ENCODE assay signal across 8 cellular contexts in the genomic region with DNA sequence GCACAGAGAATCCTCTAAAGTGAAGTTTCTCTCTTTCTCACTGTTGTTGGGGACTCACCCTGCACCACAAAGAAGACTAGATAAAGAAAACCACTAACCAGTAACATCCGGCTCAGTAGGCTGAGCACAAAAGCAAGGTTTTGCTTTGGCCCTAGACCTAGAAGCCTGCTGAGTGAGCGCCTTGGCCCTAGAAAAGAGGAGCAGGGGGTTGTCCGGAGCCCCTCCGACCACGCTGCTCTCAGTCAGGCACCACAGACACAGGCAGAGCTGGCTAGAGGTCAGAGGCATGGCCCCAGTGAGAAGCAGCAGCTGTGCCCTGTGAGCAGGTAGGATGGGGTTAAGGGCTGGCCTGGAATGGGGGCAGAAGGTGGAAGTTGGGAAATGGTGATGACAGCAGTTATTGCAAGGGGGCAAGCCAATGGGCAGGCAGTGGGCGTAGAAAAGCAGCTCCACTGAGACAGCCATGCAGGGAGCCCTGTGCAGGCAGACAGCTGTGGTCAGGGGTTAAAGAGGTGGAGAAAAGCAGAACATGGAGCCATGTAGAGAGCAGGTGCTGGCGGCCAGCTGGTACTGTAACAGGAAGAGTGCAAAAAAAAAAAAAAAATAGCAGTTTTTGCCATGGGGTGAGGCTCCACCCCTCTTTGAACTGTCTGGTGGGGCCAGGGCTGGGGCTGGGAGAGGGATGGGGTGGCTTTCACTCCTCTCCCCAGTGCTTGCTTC. TPM values are rescaled to one million over a fixed set of nuclear protein-coding genes. Genes with fewer than 3 reads are reported as not detected.
A peak's percentile ranks its signal among the peaks of the same experiment; 100 is the strongest.
DNase-seq lines count a peak whose midpoint lies in the region; ATAC-seq and TF ChIP-seq lines count a peak whose summit lies in the region.

No MANE protein-coding gene starts in this region.

- H3K9me3 ChIP-seq in IMR-90 (ENCODE audit: control insufficient read depth, insufficient read depth, low read length), result no peaks in the 10 kb centered on the region

- H3K27me3 ChIP-seq in IMR-90 (ENCODE audit: control insufficient read depth, insufficient read depth, low read length), result no peaks in the 10 kb centered on the region

- DNase-seq in GM12864 (ENCODE audit: low read depth) (peak; percentile 58), IMR-90 (no peak), left ventricle myocardium superior (peak; percentile 35), NCI-H345 treated with DMSO at 0.1 percent for 48 hours (lab: John Stamatoyannopoulos, UW; ENCODE audit: unreplicated experiment) (no peak), cerebellar nuclear complex (lab: John Stamatoyannopoulos, UW) (no peak)
- DNase-seq in activated CD4-positive, alpha-beta T cell treated with anti-CD3 and anti-CD28 coated beads for 48 hours, result peak; percentile 61

- no peak overlapping the region; the same call in 1 of the 2 replicates for H4K5ac ChIP-seq in IMR-90 (ENCODE audit: low read depth, low read length)

- no peak overlapping the region for H3K4ac ChIP-seq in IMR-90 (ENCODE audit: low read depth, low read length)

- H4K8ac ChIP-seq in IMR-90 (ENCODE audit: low read depth in 2 of 2, low read length in 2 of 2), result no peak overlapping the region; a peak in 1 of 4 replicates

- peaks cover 3% of the 10 kb centered on the region; the same call in 1 of the 2 replicates for H3K9me1 ChIP-seq in IMR-90 (ENCODE audit: insufficient read depth, low read length)

- TF ChIP-seq RAD21 in IMR-90 (IDR thresholded peaks at IDR 0.05; ENCODE audit: low read length), result no peak

- no peak overlapping the region for H2BK20ac ChIP-seq in IMR-90 (ENCODE audit: low read depth, low read length)

- intact Hi-C loops in IMR-90 (cut with micrococcal nuclease), result no loop called here
- intact Hi-C loops in left ventricle myocardium superior (cut with micrococcal nuclease), result no loop called here

- no peak overlapping the region for H2BK5ac ChIP-seq in IMR-90 (ENCODE audit: low read depth, low read length, poor library complexity, severe bottlenecking)

- no peak overlapping the region for H3K56ac ChIP-seq in IMR-90 (ENCODE audit: extremely low read depth, insufficient read depth, low read length)

- H4K91ac ChIP-seq in IMR-90 (ENCODE audit: insufficient read depth, low read depth, low read length), result no peak overlapping the region; the same call in 1 of the 2 replicates

- in situ Hi-C loops in IMR-90 (cut with MboI; ENCODE audit: low sequenced_read_pairs), result no loop called here

- WGBS in IMR-90 (ENCODE audit: extremely low coverage in 2 of 2, insufficient read length in 1 of 2), 2 experiments, result 92% methylated on average over 4 of the region's 7 CpGs; no CpG with 5 or more reads in 1 of the 2 experiments

- H3K4me3 ChIP-seq in GM12864 (ENCODE audit: low read depth, low read length) (peak overlapping the region; percentile 37), IMR-90 (ENCODE audit: insufficient read depth, low read depth, low read length) (no peak overlapping the region)

- no peaks in the 10 kb centered on the region for H4K20me1 ChIP-seq in IMR-90 (ENCODE audit: insufficient read depth, low read length)

- H3K4me2 ChIP-seq in IMR-90 (ENCODE audit: low read depth, low read length), result no peak overlapping the region

- POLR2A ChIA-PET in IMR-90 (lab: Charles Lee; ENCODE audit: unreplicated experiment), result no interaction called here

- H3K4me1 ChIP-seq in IMR-90 (ENCODE audit: control insufficient read depth, insufficient read depth, low read length), result peaks cover 27% of the 10 kb centered on the region

- no peak overlapping the region for H2BK120ac ChIP-seq in IMR-90 (ENCODE audit: low read depth, low read length)

- H3K79me1 ChIP-seq in IMR-90 (ENCODE audit: low read depth in 1 of 2, low read length in 2 of 2), result no peaks in the 10 kb centered on the region

- ATAC-seq in GM21447 (IDR thresholded peaks at IDR 0.05; ENCODE audit: unreplicated experiment), result peak; percentile 82
- ATAC-seq in IMR-90 (ENCODE audit: low read depth), result no peak
- peak; percentile 41 for ATAC-seq in left ventricle myocardium superior
- ATAC-seq in SK-N-SH treated with all-trans-retinoic acid at 6 μM for 48 hours, result no peak

- H3K23ac ChIP-seq in IMR-90 (ENCODE audit: low read depth, low read length), result no peak overlapping the region

- 0 out of 2 replicates have a peak overlapping the region, but pooled peaks have one; percentile 7 for H3K14ac ChIP-seq in IMR-90 (replicated peaks; ENCODE audit: low read depth, low read length)

- no peak for TF ChIP-seq POLR2A in IMR-90 (IDR thresholded peaks at IDR 0.05; ENCODE audit: low read depth, low read length)

- H3K36me3 ChIP-seq in IMR-90 (ENCODE audit: control insufficient read depth, insufficient read depth, low read length), result no peaks in the 10 kb centered on the region

- dilution Hi-C loops in IMR-90 (cut with HindIII; ENCODE audit: low sequenced_read_pairs, unreplicated experiment), result no loop called here

- BruUV-seq in IMR-90 (replicated peaks; lab: Mats Ljungman, UMichigan), result no TSS peak

- no peak overlapping the region for H2AK5ac ChIP-seq in IMR-90 (ENCODE audit: low read depth, low read length)

- no peak overlapping the region for H2AFZ ChIP-seq in IMR-90 (replicated peaks; ENCODE audit: low read length, poor library complexity)

- H3K27ac ChIP-seq in IMR-90 (ENCODE audit: insufficient read depth, low read length), result no peak overlapping the region

- H2BK15ac ChIP-seq in IMR-90 (ENCODE audit: low read depth, low read length), result no peak overlapping the region

- CTCF ChIA-PET in IMR-90 (lab: Yijun Ruan, JAX), result interaction anchor here (0.9 to 3.2 kb wide), 2 partner anchors 193 to 223 kb away, joined by 3 to 15 read pairs; no protein-coding TSS in a partner anchor

- no peak overlapping the region for H2AK9ac ChIP-seq in IMR-90 (replicated peaks; ENCODE audit: low read depth, low read length, poor library complexity)

- no peak overlapping the region for H3K9ac ChIP-seq in IMR-90 (ENCODE audit: low read depth, low read length)

- H3K18ac ChIP-seq in IMR-90 (ENCODE audit: low read depth, low read length), result no peak overlapping the region

- no peak for TF ChIP-seq CTCF in GM12864 (IDR thresholded peaks at IDR 0.05; ENCODE audit: low read depth, low read length, missing control alignments)
- TF ChIP-seq CTCF in IMR-90 (conservative IDR thresholded peaks at IDR 0.05; ENCODE audit: low read depth, low read length), result no peak

TF ChIP-seq in IMR-90, 13 proteins besides CTCF, POLR2A, EP300 and RAD21 (continues in another document):
- TF ChIP-seq RCOR1 (IDR thresholded peaks at IDR 0.05; ENCODE audit: insufficient replicate concordance, low read length) (no peak), CEBPB (IDR thresholded peaks at IDR 0.05; ENCODE audit: low read depth, low read length) (no peak), CHD1 (IDR thresholded peaks at IDR 0.05; ENCODE audit: low read depth, low read length) (no peak), MAFK (IDR thresholded peaks at IDR 0.05; ENCODE audit: low read depth, low read length) (no peak), NFE2L2 (IDR thresholded peaks at IDR 0.05; ENCODE audit: low read depth, low read length) (no peak), MXI1 (IDR thresholded peaks at IDR 0.05; ENCODE audit: borderline replicate concordance, low read depth, low read length) (no peak)
- TF ChIP-seq, protein P1, sequence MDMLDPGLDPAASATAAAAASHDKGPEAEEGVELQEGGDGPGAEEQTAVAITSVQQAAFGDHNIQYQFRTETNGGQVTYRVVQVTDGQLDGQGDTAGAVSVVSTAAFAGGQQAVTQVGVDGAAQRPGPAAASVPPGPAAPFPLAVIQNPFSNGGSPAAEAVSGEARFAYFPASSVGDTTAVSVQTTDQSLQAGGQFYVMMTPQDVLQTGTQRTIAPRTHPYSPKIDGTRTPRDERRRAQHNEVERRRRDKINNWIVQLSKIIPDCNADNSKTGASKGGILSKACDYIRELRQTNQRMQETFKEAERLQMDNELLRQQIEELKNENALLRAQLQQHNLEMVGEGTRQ (IDR thresholded peaks at IDR 0.05; ENCODE audit: low read depth, low read length), result no peak

TF ChIP-seq in SK-N-SH treated with all-trans-retinoic acid at 6 μM for 48 hours, 23 proteins besides CTCF, POLR2A, EP300 and RAD21 (continues in another document):
- TF ChIP-seq ZC3H10 (CRISPR knock-in tag; IDR thresholded peaks at IDR 0.05) (no peak), ZFP3 (CRISPR knock-in tag; IDR thresholded peaks at IDR 0.05) (no peak), ARNTL (CRISPR knock-in tag; IDR thresholded peaks at IDR 0.05; ENCODE audit: borderline replicate concordance, low read depth) (no peak), ZNF8 (CRISPR knock-in tag; IDR thresholded peaks at IDR 0.05) (no peak), CSDC2 (CRISPR knock-in tag; IDR thresholded peaks at IDR 0.05) (no peak), ZNF70 (CRISPR knock-in tag; IDR thresholded peaks at IDR 0.05) (no peak), BACH2 (CRISPR knock-in tag; IDR thresholded peaks at IDR 0.05; ENCODE audit: borderline replicate concordance) (no peak), RARB (CRISPR knock-in tag; IDR thresholded peaks at IDR 0.05) (no peak), ZNF565 (CRISPR knock-in tag; conservative IDR thresholded peaks at IDR 0.05; ENCODE audit: low read depth) (no peak), PATZ1 (CRISPR knock-in tag; IDR thresholded peaks at IDR 0.05; ENCODE audit: borderline replicate concordance) (no peak), OSR1 (CRISPR knock-in tag; IDR thresholded peaks at IDR 0.05) (no peak), TCF4 (CRISPR knock-in tag; IDR thresholded peaks at IDR 0.05; ENCODE audit: borderline replicate concordance) (no peak), GLIS3 (CRISPR knock-in tag; IDR thresholded peaks at IDR 0.05) (no peak), ZFP30 (CRISPR knock-in tag; IDR thresholded peaks at IDR 0.05) (no peak)

RNA-seq across cellular contexts. Expression of gene SLC14A1, which starts 36.9 kb away (rescaled TPM):
- total RNA-seq in IMR-90 (2012; rRNA removed) (21.7 and 31.9 TPM in 2 replicates), left ventricle myocardium superior (29.7 TPM)
- polyA plus RNA-seq in IMR-90 (2012; rRNA removed), result 18.3 and 20.5 TPM in 2 replicates
- 24.8 and 32.4 TPM in 2 replicates for polyA plus RNA-seq in IMR-90 (2012; cell fraction: cytosol; rRNA removed)
- polyA plus RNA-seq in IMR-90 (2012; cell fraction: nucleus; rRNA removed; ENCODE audit: low replicate concordance), result 45.7 and 80.2 TPM in 2 replicates

Comparison
In these comparisons a context has a peak if more than half of its experiments do, and no peak if none do; other contexts are left out.
1. DNase-seq: peak in GM12864 (single experiment), activated CD4-positive, alpha-beta T cell treated with anti-CD3 and anti-CD28 coated beads for 48 hours (single experiment) and left ventricle myocardium superior (single experiment); none in IMR-90 (single experiment), NCI-H345 treated with DMSO at 0.1 percent for 48 hours (single experiment) and cerebellar nuclear complex (0 of 2).
2. ATAC-seq: peak in GM21447 (single experiment) and left ventricle myocardium superior (single experiment); none in IMR-90 (single experiment) and SK-N-SH treated with all-trans-retinoic acid at 6 μM for 48 hours (single experiment).